Comparison of ENCODE assay signal across 24 cellular contexts in the genomic region with DNA sequence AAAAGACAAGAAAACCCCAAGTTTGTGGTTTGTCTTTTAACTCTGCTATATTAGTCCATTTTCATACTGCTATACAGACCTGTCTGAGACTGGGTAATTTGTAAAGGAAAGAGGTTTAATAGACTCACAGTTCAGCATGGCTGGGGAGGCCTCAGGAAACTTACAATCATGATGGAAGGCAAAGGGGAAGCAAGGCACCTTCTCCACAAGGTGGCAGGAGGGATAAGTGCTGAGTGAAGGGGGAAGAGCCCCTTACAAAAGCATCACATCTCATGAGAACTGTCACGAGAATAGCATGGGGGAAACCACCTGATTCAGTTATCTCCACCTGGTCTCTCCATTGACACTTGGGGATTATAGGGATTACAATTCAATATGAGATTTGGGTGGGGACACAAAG. TPM values are rescaled to one million over a fixed set of nuclear protein-coding genes. Genes with fewer than 3 reads are reported as not detected.
DNase-seq lines count a peak whose midpoint lies in the region; ATAC-seq and TF ChIP-seq lines count a peak whose summit lies in the region.
"Had no signal": no experiment of that assay in that cellular context is flagged by ENCODE, and none has a peak within 500 bp of the region (broad histone marks: within the 10 kb centered on the region; RNA-seq: fewer than 3 reads in every experiment).

No MANE protein-coding gene starts in this region.

- H3K4me1 ChIP-seq in HCT116 (ENCODE audit: control insufficient read depth in 1 of 2, insufficient read depth in 2 of 2, low read length in 2 of 2) (no peaks in the 10 kb centered on the region), right atrium auricular region (peaks cover 0 to 23% of the 10 kb centered on the region in 2 donors)

- POLR2A ChIA-PET in HCT116 (lab: Charles Lee), result no interaction called here

- H3K9me2 ChIP-seq in HCT116 (ENCODE audit: insufficient read depth), result no peaks in the 10 kb centered on the region

- H3K79me2 ChIP-seq in HCT116 (ENCODE audit: insufficient read depth, low read length), result no peaks in the 10 kb centered on the region

- intact Hi-C loops in HCT116 (cut with micrococcal nuclease) (no loop called here), Right ventricle myocardium superior (cut with DNase I) (no loop called here)

- no peak for TF ChIP-seq RAD21 in HCT116 (IDR thresholded peaks at IDR 0.05; ENCODE audit: low read depth)

- H3K27me3 ChIP-seq in HCT116 (ENCODE audit: insufficient read depth, low read length) (no peaks in the 10 kb centered on the region), right atrium auricular region (no peaks in the 10 kb centered on the region)

- TF ChIP-seq CTCF in HCT116 (IDR thresholded peaks at IDR 0.05 in 2 of 3, conservative IDR thresholded peaks at IDR 0.05 in 1 of 3; ENCODE audit: borderline replicate concordance in 1 of 3, insufficient read depth in 1 of 3, low read depth in 2 of 3, low read length in 2 of 3), result peak in 2 of 3 experiments; percentile 7 to 12; a peak in 1 of 6 replicates
- TF ChIP-seq CTCF in NB4 (IDR thresholded peaks at IDR 0.05; ENCODE audit: low read depth, low read length), result peak; percentile 10
- TF ChIP-seq CTCF in astrocyte of the cerebellum (IDR thresholded peaks at IDR 0.05; ENCODE audit: low read depth, low read length, missing control alignments), result peak; percentile 5
- no peak for TF ChIP-seq CTCF in right atrium auricular region (IDR thresholded peaks at IDR 0.05)

- no TSS peak for BruUV-seq in HCT116 (replicated peaks; lab: Mats Ljungman, UMichigan)

- in situ Hi-C loops in astrocyte of the cerebellum (cut with HindIII; ENCODE audit: low sequenced_read_pairs), result no loop called here

- no peaks in the 10 kb centered on the region for H4K20me1 ChIP-seq in HCT116 (ENCODE audit: insufficient read depth)

- no peak for TF ChIP-seq POLR2A in HCT116 (IDR thresholded peaks at IDR 0.05; ENCODE audit: borderline replicate concordance, extremely low read depth, insufficient read depth, insufficient read length)
- TF ChIP-seq POLR2A in NB4 (IDR thresholded peaks at IDR 0.05; ENCODE audit: extremely low read depth, insufficient read length), result no peak

- H2AFZ ChIP-seq in HCT116 (ENCODE audit: low read depth, low read length, poor library complexity, severe bottlenecking), result no peak overlapping the region

- H3K9ac ChIP-seq in HCT116 (ENCODE audit: low read length), result no peak overlapping the region

- H3K36me3 ChIP-seq in HCT116 (ENCODE audit: control insufficient read depth in 1 of 2, insufficient read depth in 2 of 2, low read length in 2 of 2), result peaks cover 2 to 4% of the 10 kb centered on the region in 2 experiments; a peak in 3 of 4 replicates
- no peaks in the 10 kb centered on the region for H3K36me3 ChIP-seq in right atrium auricular region

- no peak overlapping the region for H3K4me2 ChIP-seq in HCT116 (ENCODE audit: low read length)

- H3K27ac ChIP-seq in HCT116 (ENCODE audit: low read depth, low read length) (no peak overlapping the region), right atrium auricular region (no peak overlapping the region)
- H3K27ac ChIP-seq: RWPE1, SK-N-MC had no signal

- H3K9me3 ChIP-seq in HCT116 (ENCODE audit: control insufficient read depth in 1 of 2, insufficient read depth in 1 of 2, low read depth in 1 of 2, low read length in 2 of 2), result no peaks in the 10 kb centered on the region
- H3K9me3 ChIP-seq in right atrium auricular region, result no peaks in the 10 kb centered on the region

- CTCF ChIA-PET in HCT116 (lab: Charles Lee), result no interaction called here

- ATAC-seq in HCT116 (no peak), Right ventricle myocardium superior (ENCODE audit: poor library complexity) (no peak)
- ATAC-seq: GM12878 had no signal

- H3K4me3 ChIP-seq in HCT116 (replicated peaks in 1 of 2; ENCODE audit: low read depth in 1 of 2, low read length in 2 of 2), result no peak overlapping the region
- H3K4me3 ChIP-seq in NB4 (ENCODE audit: low read depth, low read length), result no peak overlapping the region
- H3K4me3 ChIP-seq in astrocyte of the cerebellum (ENCODE audit: low read depth, low read length), result no peak overlapping the region
- H3K4me3 ChIP-seq in right atrium auricular region, result no peak overlapping the region
- H3K4me3 ChIP-seq: GM12878, SK-N-MC had no signal

- DNase-seq in HCT116 (ENCODE audit: low read depth, low spot score), result no peak
- no peak for DNase-seq in NB4 (ENCODE audit: low read depth)
- no peak for DNase-seq in astrocyte of the cerebellum (ENCODE audit: low read depth)
- no peak for DNase-seq in right atrium auricular region (ENCODE audit: low spot score)
- DNase-seq in Right ventricle myocardium superior, result no peak
- DNase-seq in activated effector memory CD4-positive, alpha-beta T cell treated with Interleukin-2 at 50 U/mL for 16 hours, result no peak
- no peak for DNase-seq in NCI-H2171 treated with DMSO at 0.1 percent for 48 hours (lab: John Stamatoyannopoulos, UW)
- DNase-seq: C1 segment of cervical spinal cord; CD4-positive, alpha-beta memory T cell; COR-L47; EL; GDM1; GOT3; Kasumi-1; MV-4-11; NCI-H2029; NCI-H226; NCI-H510A; NCI-H748 treated with DMSO at 0.1 percent for 48 hours; NK-92 treated with Interleukin-12 subunit alpha and Interleukin-12 subunit beta, amount 100 ng/mL, for 24 hours; SHP77 treated with DMSO at 0.1 percent for 48 hours had no signal

- RAD21 ChIA-PET in HCT116 (lab: Charles Lee; ENCODE audit: low non-redundant PET in 1 of 2, low total read pairs in 2 of 2, uncharacterized antibody in 2 of 2, unreplicated experiment in 2 of 2), result no interaction called here

TF ChIP-seq in HCT116, 20 proteins besides CTCF, POLR2A, EP300 and RAD21:
- TF ChIP-seq REST (IDR thresholded peaks at IDR 0.05; ENCODE audit: low read depth), result no peak
TF ChIP-seq in HCT116: peak in this region for 0.

RNA-seq across cellular contexts. Expression of gene ADAM11, which starts 13.5 kb away (rescaled TPM):
- total RNA-seq in HCT116 (2021; ENCODE audit: unreplicated experiment) (7.7 TPM), right atrium auricular region (10 to 100 TPM in 1 of 2 donors, 1 to 10 TPM in 1; 6.8 to 19.9 TPM), Right ventricle myocardium superior (18.5 TPM)
- 3.5 and 4.0 TPM in 2 replicates for polyA plus RNA-seq in HCT116 (2012)

RNA-seq across cellular contexts. Expression of gene DBF4B, which starts 36.8 kb away (rescaled TPM):
- 26.1 TPM for total RNA-seq in HCT116 (2021; ENCODE audit: unreplicated experiment)
- 11.4 and 16.2 TPM in 2 replicates for polyA plus RNA-seq in HCT116 (2012)
- 1 to 10 TPM; 2.3 to 4.4 TPM for total RNA-seq in right atrium auricular region
- 5.0 TPM for total RNA-seq in Right ventricle myocardium superior

RNA-seq across cellular contexts. Expression of gene CCDC43, which starts 55.7 kb away (rescaled TPM):
- total RNA-seq in HCT116 (2021; ENCODE audit: unreplicated experiment), result 33.0 TPM
- 12.7 and 15.2 TPM in 2 replicates for polyA plus RNA-seq in HCT116 (2012)
- total RNA-seq in right atrium auricular region, result 10 to 100 TPM; 18.8 to 26.7 TPM
- total RNA-seq in Right ventricle myocardium superior, result 26.4 TPM

Comparison
In these comparisons a context has a peak if more than half of its experiments do, and no peak if none do; other contexts are left out.
1. CTCF ChIP-seq: peak in HCT116 (2 of 3), NB4 (single experiment) and astrocyte of the cerebellum (single experiment); none in right atrium auricular region (0 of 2).